8 cellular contexts compared by ENCODE assay signal in the genomic region with DNA sequence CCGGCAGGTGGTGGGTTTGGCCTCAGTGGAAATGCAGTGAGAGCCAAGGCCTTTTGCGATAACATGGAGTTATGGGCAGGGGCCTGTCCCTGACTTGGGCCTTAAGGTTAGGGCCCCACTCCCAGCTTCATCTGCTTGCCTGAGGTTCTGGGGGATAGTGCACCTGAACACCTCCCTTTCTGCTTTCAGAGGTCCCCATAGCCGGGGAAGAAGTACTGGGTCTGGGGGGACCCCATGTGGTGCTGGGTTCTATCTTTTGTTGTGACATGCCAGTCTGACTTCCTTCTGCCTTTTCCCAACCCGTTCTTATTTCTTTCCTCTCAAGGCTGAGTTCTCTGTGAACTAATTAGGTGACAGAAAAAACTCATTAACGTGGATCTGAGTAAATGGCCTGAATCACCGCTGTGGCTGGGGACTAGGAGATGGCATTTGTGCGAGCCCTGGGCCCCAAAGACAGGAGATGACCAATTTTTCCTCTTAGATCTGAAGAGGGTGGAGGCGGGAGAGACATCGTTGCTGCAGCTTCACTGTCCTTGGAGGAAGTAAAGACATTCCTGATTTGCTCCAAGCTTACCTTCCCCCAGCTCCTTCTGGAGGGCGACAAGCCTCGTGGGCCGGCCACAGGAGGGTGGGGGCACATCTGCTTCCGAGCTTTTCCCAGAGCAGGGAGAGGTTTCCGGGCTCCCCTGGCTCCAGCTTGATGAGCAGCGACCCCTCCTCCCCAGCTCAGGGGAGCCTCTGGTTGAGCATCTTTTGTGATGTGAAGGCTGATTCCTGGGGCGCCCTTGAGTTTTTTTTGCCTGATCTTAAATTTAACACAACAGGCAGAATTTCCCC. TPM values are rescaled to one million over a fixed set of nuclear protein-coding genes. Genes with fewer than 3 reads are reported as not detected.
DNase-seq lines count a peak whose midpoint lies in the region; ATAC-seq and TF ChIP-seq lines count a peak whose summit lies in the region.

No MANE protein-coding gene starts in this region.

- peaks cover 68% of the 10 kb centered on the region for H3K4me1 ChIP-seq in adipocyte (ENCODE audit: control insufficient read depth, insufficient read depth, low read length)
- peaks cover 19 to 40% of the 10 kb centered on the region in 2 donors for H3K4me1 ChIP-seq in thoracic aorta (ENCODE audit: control insufficient read depth in 1 of 2, low read depth in 2 of 2)

- no peaks in the 10 kb centered on the region for H3K27me3 ChIP-seq in adipocyte (replicated peaks; ENCODE audit: control insufficient read depth, insufficient read depth, low read length)
- no peaks in the 10 kb centered on the region for H3K27me3 ChIP-seq in kidney epithelial cell (ENCODE audit: control insufficient read depth, insufficient read depth, low read length)
- no peaks in the 10 kb centered on the region for H3K27me3 ChIP-seq in thoracic aorta (replicated peaks; ENCODE audit: insufficient read depth)

- peak overlapping the region; percentile 93 for H3K4me3 ChIP-seq in adipocyte (ENCODE audit: low read length)
- peak overlapping the region; percentile 81 for H3K4me3 ChIP-seq in kidney epithelial cell (ENCODE audit: low read depth, low read length)
- H3K4me3 ChIP-seq in thoracic aorta, result peak overlapping the region; percentile 84

- intact Hi-C loops in Right ventricle myocardium inferior (cut with DNase I) (no loop called here), left cardiac atrium (cut with DNase I) (no loop called here)

- peak; percentile 56 for DNase-seq in Right ventricle myocardium inferior (ENCODE audit: missing footprints)
- DNase-seq in left cardiac atrium, result no peak
- DNase-seq in adipocyte (ENCODE audit: low read depth), result peak; percentile 53
- no peak for DNase-seq in kidney epithelial cell (ENCODE audit: low read depth)
- no peak for DNase-seq in thoracic aorta (ENCODE audit: low spot score)
- no peak for DNase-seq in hepatic stellate cell (ENCODE audit: low spot score)
- DNase-seq in NCI-H146 treated with DMSO at 0.1 percent for 48 hours (lab: John Stamatoyannopoulos, UW; ENCODE audit: unreplicated experiment), result no peak
- no peak for DNase-seq in NCI-H187 (lab: John Stamatoyannopoulos, UW)

- no peak for TF ChIP-seq CTCF in kidney epithelial cell (IDR thresholded peaks at IDR 0.05; ENCODE audit: insufficient read depth, low read length, poor library complexity, severe bottlenecking)
- no peak for TF ChIP-seq CTCF in thoracic aorta (IDR thresholded peaks at IDR 0.05)

- H3K9me3 ChIP-seq in adipocyte (ENCODE audit: control insufficient read depth, low read length) (no peaks in the 10 kb centered on the region), thoracic aorta (no peaks in the 10 kb centered on the region)

- H3K9ac ChIP-seq in adipocyte (ENCODE audit: low read length), result peak overlapping the region; percentile 90

- peak overlapping the region; percentile 60 to 72 for H3K27ac ChIP-seq in thoracic aorta

- no peak for ATAC-seq in Right ventricle myocardium inferior
- ATAC-seq in left cardiac atrium, result no peak
- no peak for ATAC-seq in thoracic aorta (ENCODE audit: insufficient number of reproducible peaks, low FRiP score, low read depth)

- H3K36me3 ChIP-seq in adipocyte (ENCODE audit: control insufficient read depth, insufficient read depth, low read length, severe bottlenecking), result no peaks in the 10 kb centered on the region
- H3K36me3 ChIP-seq in kidney epithelial cell (ENCODE audit: control insufficient read depth, insufficient read depth, low read length), result peaks cover 1% of the 10 kb centered on the region
- no peaks in the 10 kb centered on the region for H3K36me3 ChIP-seq in thoracic aorta

RNA-seq across cellular contexts. Expression of gene AGAP3, which starts 2.0 kb away (rescaled TPM):
- total RNA-seq in Right ventricle myocardium inferior, result 57.4 TPM
- total RNA-seq in left cardiac atrium, result 10 to 100 TPM; 53.0 to 61.5 TPM
- 77.4 and 92.8 TPM in 2 replicates for total RNA-seq in kidney epithelial cell
- 10 to 100 TPM; 52.1 to 62.8 TPM for total RNA-seq in thoracic aorta

RNA-seq across cellular contexts. Expression of gene TMUB1, which starts 4.9 kb away (rescaled TPM):
- total RNA-seq in Right ventricle myocardium inferior, result 35.5 TPM
- total RNA-seq in left cardiac atrium, result 10 to 100 TPM; 36.3 to 37.9 TPM
- total RNA-seq in kidney epithelial cell, result 46.3 and 66.0 TPM in 2 replicates
- 10 to 100 TPM; 25.7 to 35.2 TPM for total RNA-seq in thoracic aorta

RNA-seq across cellular contexts. Expression of gene FASTK, which starts 7.6 kb away (rescaled TPM):
- total RNA-seq in Right ventricle myocardium inferior, result 79.2 TPM
- 10 to 100 TPM; 62.9 to 73.2 TPM for total RNA-seq in left cardiac atrium
- 70.9 and 71.7 TPM in 2 replicates for total RNA-seq in kidney epithelial cell
- 100 to 1,000 TPM in 1 of 2 donors, 10 to 100 TPM in 1; 59.0 to 110 TPM for total RNA-seq in thoracic aorta

RNA-seq across cellular contexts. Expression of gene SLC4A2, which starts 28.8 kb away (rescaled TPM):
- 61.2 TPM for total RNA-seq in Right ventricle myocardium inferior
- total RNA-seq in left cardiac atrium, result 100 to 1,000 TPM in 1 of 2 donors, 10 to 100 TPM in 1; 71.6 to 107 TPM
- 166 and 201 TPM in 2 replicates for total RNA-seq in kidney epithelial cell
- total RNA-seq in thoracic aorta, result 100 to 1,000 TPM in 1 of 2 donors, 10 to 100 TPM in 1; 89.1 to 119 TPM

RNA-seq across cellular contexts. Expression of gene CDK5, which starts 30.5 kb away (rescaled TPM):
- total RNA-seq in Right ventricle myocardium inferior (6.7 TPM), left cardiac atrium (1 to 10 TPM; 5.1 to 7.8 TPM), kidney epithelial cell (21.5 and 27.0 TPM in 2 replicates), thoracic aorta (1 to 10 TPM; 1.8 to 3.1 TPM)

Comparison
In these comparisons a context has a peak if more than half of its experiments do, and no peak if none do; other contexts are left out.
1. DNase-seq: peak in Right ventricle myocardium inferior (single experiment) and adipocyte (single experiment); none in left cardiac atrium (single experiment), kidney epithelial cell (single experiment), thoracic aorta (single experiment), hepatic stellate cell (single experiment), NCI-H146 treated with DMSO at 0.1 percent for 48 hours (single experiment) and NCI-H187 (0 of 2).
2. Peak in every context shown above with its lines, with median percentiles within 50 percentile points of each other: H3K4me3 ChIP-seq.